Comparison of ENCODE assay signal across 16 cellular contexts in genomic region chr17:2366747-2367494, GRCh38. TPM values are rescaled to one million over a fixed set of nuclear protein-coding genes. Genes with fewer than 3 reads are reported as not detected.
A peak's percentile ranks its signal among the peaks of the same experiment; 100 is the strongest.
DNase-seq lines count a peak whose midpoint lies in the region; ATAC-seq, FAIRE-seq and TF ChIP-seq lines count a peak whose summit lies in the region.
"Had no signal": no experiment of that assay in that cellular context is flagged by ENCODE, and none has a peak within 500 bp of the region (broad histone marks: within the 10 kb centered on the region; RNA-seq: fewer than 3 reads in every experiment).

No MANE protein-coding gene starts in this region.

- peaks cover 5% of the 10 kb centered on the region for H3K36me3 Mint-ChIP-seq in progenitor cell of endocrine pancreas (ENCODE audit: insufficient read depth)

- peak; percentile 77 for DNase-seq in NCI-H82 (lab: John Stamatoyannopoulos, UW)
- no peak for DNase-seq in NCI-H82 treated with DMSO at 0.1 percent for 48 hours (lab: John Stamatoyannopoulos, UW; ENCODE audit: unreplicated experiment)
- no peak for DNase-seq in RWPE2 (ENCODE audit: low spot score)
- peak; percentile 26 for DNase-seq in fibroblast of pulmonary artery (ENCODE audit: low read depth)
- no peak for DNase-seq in progenitor cell of endocrine pancreas (ENCODE audit: low spot score, unreplicated experiment)
- DNase-seq in NCI-H2227 treated with DMSO at 0.1 percent for 48 hours (lab: John Stamatoyannopoulos, UW): no peak
- no peak for DNase-seq in frontal cortex (ENCODE audit: low spot score in 2 of 2)
- DNase-seq: activated CD4-positive, alpha-beta T cell treated with anti-CD3 and anti-CD28 coated beads, Interleukin-2, amount 50 U/mL, for 4 hours; T-helper 1 cell; testis had no signal

- peaks cover 4% of the 10 kb centered on the region; the same call in 1 of the 2 replicates for H3K36me3 ChIP-seq in RWPE2 (ENCODE audit: low read depth)

- H3K4me1 Mint-ChIP-seq in progenitor cell of endocrine pancreas (ENCODE audit: low read depth): no peaks in the 10 kb centered on the region
- H3K4me1 Mint-ChIP-seq: activated T-helper 17 cell treated with anti-CD3 and anti-CD28 coated beads, Interleukin-2, amount 50 U/mL, for 72 hours had no signal

- no peaks in the 10 kb centered on the region for H3K9me3 ChIP-seq in RWPE2 (ENCODE audit: severe bottlenecking)
- H3K9me3 ChIP-seq: neutrophil, testis had no signal

- no peak for FAIRE-seq in frontal cortex (lab: Jason Lieb, UNC)
- FAIRE-seq: A204.1, endometrium had no signal

- no peak overlapping the region for H3K4me3 Mint-ChIP-seq in progenitor cell of endocrine pancreas (ENCODE audit: low read depth)
- H3K4me3 Mint-ChIP-seq: activated T-helper 17 cell treated with anti-CD3 and anti-CD28 coated beads, Interleukin-2, amount 50 U/mL, for 72 hours had no signal

- ATAC-seq in RWPE2 (ENCODE audit: low read depth) (no peak), HG03097 (IDR thresholded peaks at IDR 0.05; ENCODE audit: low FRiP score, unreplicated experiment) (no peak)
- ATAC-seq: activated T-helper 17 cell treated with anti-CD3 and anti-CD28 coated beads, Interleukin-2, amount 50 U/mL, for 72 hours had no signal

- H3K27ac Mint-ChIP-seq in progenitor cell of endocrine pancreas: no peak overlapping the region
- H3K27ac Mint-ChIP-seq: activated T-helper 17 cell treated with anti-CD3 and anti-CD28 coated beads, Interleukin-2, amount 50 U/mL, for 72 hours had no signal

- no peaks in the 10 kb centered on the region for H3K27me3 Mint-ChIP-seq in progenitor cell of endocrine pancreas
- H3K27me3 Mint-ChIP-seq: activated T-helper 17 cell treated with anti-CD3 and anti-CD28 coated beads, Interleukin-2, amount 50 U/mL, for 72 hours had no signal

- H3K4me3 ChIP-seq in RWPE2 (ENCODE audit: severe bottlenecking) (no peak overlapping the region), fibroblast of pulmonary artery (replicated peaks; ENCODE audit: low read depth, low read length) (no peak overlapping the region)
- H3K4me3 ChIP-seq: lung, testis had no signal

- peak; percentile 16 for TF ChIP-seq CTCF in RWPE2 (IDR thresholded peaks at IDR 0.05; ENCODE audit: poor library complexity, severe bottlenecking)
- peak; percentile 37 for TF ChIP-seq CTCF in fibroblast of pulmonary artery (IDR thresholded peaks at IDR 0.05; ENCODE audit: low read length, missing control alignments)
- TF ChIP-seq CTCF in progenitor cell of endocrine pancreas (IDR thresholded peaks at IDR 0.05; ENCODE audit: unreplicated experiment): peak; percentile 30

- H3K4me1 ChIP-seq in RWPE2 (ENCODE audit: insufficient read depth, poor library complexity, severe bottlenecking): no peaks in the 10 kb centered on the region
- H3K4me1 ChIP-seq: testis had no signal

- H3K9me3 Mint-ChIP-seq in progenitor cell of endocrine pancreas (ENCODE audit: low read depth): no peaks in the 10 kb centered on the region
- H3K9me3 Mint-ChIP-seq: activated T-helper 17 cell treated with anti-CD3 and anti-CD28 coated beads, Interleukin-2, amount 50 U/mL, for 72 hours had no signal

- H3K27me3 ChIP-seq in RWPE2 (ENCODE audit: insufficient read depth, poor library complexity, severe bottlenecking): no peaks in the 10 kb centered on the region
- H3K27me3 ChIP-seq: neutrophil, testis had no signal

- H3K27ac ChIP-seq in RWPE2 (ENCODE audit: poor library complexity, severe bottlenecking): no peak overlapping the region
- H3K27ac ChIP-seq: neutrophil, testis had no signal

RNA-seq across cellular contexts. Expression of gene SGSM2, which starts 29.6 kb away (rescaled TPM):
- total RNA-seq in progenitor cell of endocrine pancreas (117 and 127 TPM in 2 replicates), frontal cortex (57.1 TPM)

RNA-seq across cellular contexts. Expression of gene TSR1, which starts 30.7 kb away (rescaled TPM):
- total RNA-seq in progenitor cell of endocrine pancreas: 33.5 and 36.2 TPM in 2 replicates
- 30.2 TPM for total RNA-seq in frontal cortex

RNA-seq across cellular contexts. Expression of gene MNT, which starts 33.9 kb away (rescaled TPM):
- total RNA-seq in progenitor cell of endocrine pancreas (32.1 and 35.5 TPM in 2 replicates), frontal cortex (7.7 TPM)

Comparison
In these comparisons a context has a peak if more than half of its experiments do, and no peak if none do; other contexts are left out.
1. DNase-seq: peak in NCI-H82 (single experiment) and fibroblast of pulmonary artery (single experiment); none in NCI-H82 treated with DMSO at 0.1 percent for 48 hours (single experiment), RWPE2 (single experiment), progenitor cell of endocrine pancreas (single experiment), NCI-H2227 treated with DMSO at 0.1 percent for 48 hours (single experiment) and frontal cortex (0 of 2).
2. Peak in every context shown above with its lines, with median percentiles within 50 percentile points of each other: CTCF ChIP-seq.